Comparison of ENCODE assay signal across 8 cellular contexts in the genomic region with DNA sequence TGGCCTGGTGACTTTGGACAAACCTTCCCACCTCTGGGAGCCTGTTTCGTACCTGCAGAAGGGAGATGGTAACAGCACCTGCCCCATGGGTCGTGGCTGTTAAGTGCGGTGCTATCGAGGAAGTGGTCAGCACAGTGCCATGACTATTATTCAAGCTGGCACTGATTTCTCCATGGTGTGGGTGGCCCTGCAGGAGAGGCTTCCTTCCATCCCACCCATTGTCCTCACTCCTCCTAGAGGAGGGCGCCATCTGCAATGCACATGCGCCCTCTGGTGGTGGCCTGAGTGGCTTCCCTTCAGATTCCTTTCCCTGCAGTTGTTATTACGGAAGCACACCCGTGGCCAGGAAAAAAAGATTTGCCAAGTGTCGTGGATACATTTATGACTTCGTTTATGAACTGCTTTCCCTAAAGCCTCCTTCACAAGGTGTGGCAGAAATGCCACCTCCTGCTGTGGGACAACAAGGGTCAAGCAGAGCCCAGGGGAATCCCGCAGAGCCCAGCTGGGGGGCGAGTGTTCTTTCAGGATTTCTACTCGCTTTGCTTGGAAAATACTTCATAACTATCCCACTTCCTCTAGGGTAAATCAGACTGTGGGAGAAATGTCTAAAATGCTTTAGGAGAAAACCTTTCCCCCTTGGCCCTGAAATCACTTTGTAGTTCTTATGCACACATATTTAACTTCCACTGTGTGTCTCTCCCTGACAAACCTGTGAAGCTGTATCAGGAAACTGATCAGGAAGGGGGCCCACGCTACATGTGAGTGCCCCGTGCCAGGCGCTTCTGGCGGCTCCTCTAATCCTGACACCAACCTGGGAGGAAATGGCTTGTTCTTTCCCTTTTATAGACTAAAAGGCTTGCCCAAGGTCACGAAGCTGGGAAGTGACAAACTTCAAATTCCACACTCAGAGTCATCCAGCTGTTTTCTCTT.
DNase-seq lines count a peak whose midpoint lies in the region; ATAC-seq and TF ChIP-seq lines count a peak whose summit lies in the region.

No MANE protein-coding gene starts in this region.

- no peak for TF ChIP-seq EP300 in upper lobe of left lung (IDR thresholded peaks at IDR 0.05)

- H3K27me3 ChIP-seq in upper lobe of left lung, result no peaks in the 10 kb centered on the region

- H3K9me3 Mint-ChIP-seq in activated naive CD8-positive, alpha-beta T cell treated with anti-CD3 and anti-CD28 coated beads, Interleukin-2, amount 10 ng/mL, durations not matched to agents 7 days and 5 days, result no peaks in the 10 kb centered on the region

- H3K36me3 ChIP-seq in upper lobe of left lung, result no peaks in the 10 kb centered on the region

- H3K4me3 ChIP-seq in AG09309 (ENCODE audit: control insufficient read depth, low read depth, low read length), result peak overlapping the region; percentile 25
- H3K4me3 ChIP-seq in upper lobe of left lung, result peak overlapping the region in 3 of 4 donors; percentile 18 to 41 (median 35)

- H3K4me3 Mint-ChIP-seq in activated naive CD8-positive, alpha-beta T cell treated with anti-CD3 and anti-CD28 coated beads, Interleukin-2, amount 10 ng/mL, durations not matched to agents 7 days and 5 days, result peak overlapping the region; percentile 78

- peaks cover 26 to 43% (median 31%) of the 10 kb centered on the region in 4 donors for H3K4me1 ChIP-seq in upper lobe of left lung

- peaks cover 21% of the 10 kb centered on the region for H3K4me1 Mint-ChIP-seq in activated naive CD8-positive, alpha-beta T cell treated with anti-CD3 and anti-CD28 coated beads, Interleukin-2, amount 10 ng/mL, durations not matched to agents 7 days and 5 days

- H3K36me3 Mint-ChIP-seq in activated naive CD8-positive, alpha-beta T cell treated with anti-CD3 and anti-CD28 coated beads, Interleukin-2, amount 10 ng/mL, durations not matched to agents 7 days and 5 days, result peaks cover 2% of the 10 kb centered on the region

- peak overlapping the region; percentile 45 for H3K27ac Mint-ChIP-seq in activated naive CD8-positive, alpha-beta T cell treated with anti-CD3 and anti-CD28 coated beads, Interleukin-2, amount 10 ng/mL, durations not matched to agents 7 days and 5 days

- no peaks in the 10 kb centered on the region for H3K9me3 ChIP-seq in upper lobe of left lung

- no peak for TF ChIP-seq POLR2A in upper lobe of left lung (IDR thresholded peaks at IDR 0.05)

- ATAC-seq in GM19351 (IDR thresholded peaks at IDR 0.05; ENCODE audit: unreplicated experiment) (peak; percentile 59), Right ventricle myocardium superior (ENCODE audit: poor library complexity) (peak; percentile 97), upper lobe of left lung (ENCODE audit: low FRiP score in 2 of 2) (peak; percentile 93 to 95)
- ATAC-seq in activated naive CD8-positive, alpha-beta T cell treated with anti-CD3 and anti-CD28 coated beads, Interleukin-2, amount 10 ng/mL, durations not matched to agents 7 days and 5 days (ENCODE audit: low read depth), result no peak

- 18 to 23% methylated on average over 13 to 18 of the region's 18 CpGs for WGBS in upper lobe of left lung, 2 donors

- POLR2A ChIA-PET in activated naive CD8-positive, alpha-beta T cell treated with anti-CD3 and anti-CD28 coated beads, Interleukin-2, amount 10 ng/mL, durations not matched to agents 7 days and 5 days (lab: Charles Lee), result no interaction called here

- DNase-seq in AG09309 (ENCODE audit: low read depth), result peak; percentile 49
- DNase-seq in MV-4-11 (lab: John Stamatoyannopoulos, UW), result peak; percentile 61
- peak; percentile 35 for DNase-seq in SKM-1 (lab: John Stamatoyannopoulos, UW; ENCODE audit: unreplicated experiment)
- DNase-seq in activated naive CD8-positive, alpha-beta T cell treated with anti-CD3 and anti-CD28 coated beads, Interleukin-2, amount 10 ng/mL, durations not matched to agents 7 days and 5 days, result peak; percentile 79
- peak; percentile 91 for DNase-seq in Right ventricle myocardium superior
- DNase-seq in posterior vena cava (ENCODE audit: low spot score), result peak; percentile 95
- peak in 1 of 2 donors; percentile 88 for DNase-seq in upper lobe of left lung

- intact Hi-C loops in Right ventricle myocardium superior (cut with DNase I), result loop anchor here (2.0 to 5.0 kb wide), 2 partner anchors 139 to 305 kb away; a partner anchor contains a TSS
- intact Hi-C loops in posterior vena cava (cut with DNase I), result loop anchor here (2.0 kb wide), 2 partner anchors 305 to 307 kb away; no protein-coding TSS in a partner anchor

- H3K27ac ChIP-seq in upper lobe of left lung, result peak overlapping the region; percentile 67 to 84 (median 84)

- no peaks in the 10 kb centered on the region for H3K27me3 Mint-ChIP-seq in activated naive CD8-positive, alpha-beta T cell treated with anti-CD3 and anti-CD28 coated beads, Interleukin-2, amount 10 ng/mL, durations not matched to agents 7 days and 5 days

- TF ChIP-seq CTCF in AG09309 (IDR thresholded peaks at IDR 0.05; ENCODE audit: control insufficient read depth, insufficient read depth, low read depth, low read length, missing control alignments) (peak; percentile 97), upper lobe of left lung (IDR thresholded peaks at IDR 0.05) (peak; percentile 85 to 98 (median 96))
